In genomic region chr3:149655826-149656599, GRCh38 we compare ENCODE assay signal across 8 cellular contexts. TPM values are rescaled to one million over a fixed set of nuclear protein-coding genes. Genes with fewer than 3 reads are reported as not detected.
DNase-seq lines count a peak whose midpoint lies in the region; ATAC-seq and TF ChIP-seq lines count a peak whose summit lies in the region.

No MANE protein-coding gene starts in this region.

- POLR2A ChIA-PET in CD8-positive, alpha-beta memory T cell (lab: Charles Lee): no interaction called here

- H3K4me1 ChIP-seq in CD8-positive, alpha-beta memory T cell (ENCODE audit: insufficient read depth, low read length): no peaks in the 10 kb centered on the region
- H3K4me1 ChIP-seq in SJSA1 (replicated peaks) (peaks cover 49% of the 10 kb centered on the region), osteoblast (ENCODE audit: insufficient read depth, low read length) (peaks cover 34% of the 10 kb centered on the region)

- no peaks in the 10 kb centered on the region for H3K9me3 ChIP-seq in CD8-positive, alpha-beta memory T cell (ENCODE audit: low read length)
- H3K9me3 ChIP-seq in SJSA1 (replicated peaks) (no peaks in the 10 kb centered on the region), osteoblast (ENCODE audit: low read depth, low read length) (no peaks in the 10 kb centered on the region)

- peaks cover 65% of the 10 kb centered on the region for H3K79me2 ChIP-seq in osteoblast (ENCODE audit: insufficient read depth, low read length)

- H3K4me3 Mint-ChIP-seq in CD8-positive, alpha-beta memory T cell: peak overlapping the region; percentile 43 to 89 (median 59)

- peak overlapping the region in 1 of 8 donors; percentile 23 for H3K27ac Mint-ChIP-seq in CD8-positive, alpha-beta memory T cell

- peaks cover 38 to 43% of the 10 kb centered on the region in 2 donors for H3K27me3 Mint-ChIP-seq in CD8-positive, alpha-beta memory T cell

- ATAC-seq in HG03442 (IDR thresholded peaks at IDR 0.05; ENCODE audit: unreplicated experiment) (no peak), HG02884 (IDR thresholded peaks at IDR 0.05; ENCODE audit: unreplicated experiment) (no peak)

- H3K27me3 ChIP-seq in CD8-positive, alpha-beta memory T cell (ENCODE audit: insufficient read depth, low read length, poor library complexity, severe bottlenecking): peaks cover 10% of the 10 kb centered on the region
- H3K27me3 ChIP-seq in SJSA1 (replicated peaks) (no peaks in the 10 kb centered on the region), osteoblast (ENCODE audit: insufficient read depth, low read length) (no peaks in the 10 kb centered on the region)

- H3K4me3 ChIP-seq in CD8-positive, alpha-beta memory T cell (ENCODE audit: low read length): no peak overlapping the region
- H3K4me3 ChIP-seq in SJSA1 (peak overlapping the region; percentile 55), fibroblast of pulmonary artery (replicated peaks; ENCODE audit: low read depth, low read length) (peak overlapping the region; percentile 98), osteoblast (ENCODE audit: insufficient read depth, low read length) (peak overlapping the region; percentile 93)

- no peak for DNase-seq in CD8-positive, alpha-beta memory T cell
- peak in 1 of 2 experiments; percentile 24 for DNase-seq in SJSA1 (ENCODE audit: low read depth in 1 of 2, low spot score in 2 of 2)
- DNase-seq in fibroblast of pulmonary artery (ENCODE audit: low read depth): no peak
- DNase-seq in osteoblast (ENCODE audit: insufficient read length, low spot score, missing footprints): peak; percentile 59
- no peak for DNase-seq in stimulated activated CD4-positive, alpha-beta T cell treated with anti-CD3 and anti-CD28 coated beads, Interleukin-15, amount 100 ng/mL, for 24 hours
- no peak for DNase-seq in mucosa of gallbladder (ENCODE audit: low spot score)

- peaks cover 55% of the 10 kb centered on the region for H4K20me1 ChIP-seq in osteoblast (ENCODE audit: insufficient read depth, low read length)

- no peaks in the 10 kb centered on the region for H3K36me3 ChIP-seq in CD8-positive, alpha-beta memory T cell (ENCODE audit: insufficient read depth, low read length)
- H3K36me3 ChIP-seq in SJSA1 (peaks cover 52% of the 10 kb centered on the region), osteoblast (ENCODE audit: insufficient read depth, low read length) (peaks cover 30% of the 10 kb centered on the region)

- CTCF ChIA-PET in CD8-positive, alpha-beta memory T cell (lab: Charles Lee): interaction anchor here (1.9 to 3.1 kb wide), 2 partner anchors 61 to 86 kb away, joined by 4 to 19 read pairs; no protein-coding TSS in a partner anchor

- H2AFZ ChIP-seq in osteoblast (ENCODE audit: low read length): no peak overlapping the region

- H3K4me1 Mint-ChIP-seq in CD8-positive, alpha-beta memory T cell: peaks cover 10 to 35% (median 29%) of the 10 kb centered on the region in 3 donors

- no peaks in the 10 kb centered on the region for H3K36me3 Mint-ChIP-seq in CD8-positive, alpha-beta memory T cell

- peaks cover 0 to 6% (median 0%) of the 10 kb centered on the region in 5 donors for H3K9me3 Mint-ChIP-seq in CD8-positive, alpha-beta memory T cell

- peak overlapping the region; percentile 98 for H3K4me2 ChIP-seq in osteoblast (ENCODE audit: insufficient read depth, low read length)

- TF ChIP-seq CTCF in fibroblast of pulmonary artery (IDR thresholded peaks at IDR 0.05; ENCODE audit: low read length, missing control alignments): no peak
- no peak for TF ChIP-seq CTCF in osteoblast (IDR thresholded peaks at IDR 0.05; ENCODE audit: extremely low read depth, low read depth, low read length)

- H3K27ac ChIP-seq in CD8-positive, alpha-beta memory T cell (ENCODE audit: low read depth, low read length): no peak overlapping the region
- H3K27ac ChIP-seq in SJSA1 (peak overlapping the region; percentile 87), osteoblast (ENCODE audit: low read depth, low read length) (peak overlapping the region; percentile 85)

RNA-seq across cellular contexts. Expression of gene WWTR1, which starts 1.8 kb away (rescaled TPM):
- total RNA-seq in CD8-positive, alpha-beta memory T cell: 1 to 10 TPM in 1 of 2 experiments, under 1 TPM in 1; 0.98 to 1.9 TPM
- 0.60 TPM for polyA plus RNA-seq in CD8-positive, alpha-beta memory T cell
- total RNA-seq in SJSA1 (2014; rRNA removed; shearing (Covaris generic)): 31.5 and 43.0 TPM in 2 replicates
- 79.3 and 84.7 TPM in 2 replicates for total RNA-seq in osteoblast
- 82.8 TPM for total RNA-seq in mucosa of gallbladder

Comparison
In these comparisons a context has a peak if more than half of its experiments do, and no peak if none do; other contexts are left out.
1. RNA of gene WWTR1, which starts 1.8 kb away (total RNA-seq): 79.3 to 84.7 TPM in osteoblast, 82.8 TPM in mucosa of gallbladder (single experiment) and 31.5 to 43.0 TPM in SJSA1; 0.98 to 1.9 TPM in CD8-positive, alpha-beta memory T cell; every median in the first group is over 10 times any median in the second.